Comparison of ENCODE assay signal across 23 cellular contexts in the genomic region with DNA sequence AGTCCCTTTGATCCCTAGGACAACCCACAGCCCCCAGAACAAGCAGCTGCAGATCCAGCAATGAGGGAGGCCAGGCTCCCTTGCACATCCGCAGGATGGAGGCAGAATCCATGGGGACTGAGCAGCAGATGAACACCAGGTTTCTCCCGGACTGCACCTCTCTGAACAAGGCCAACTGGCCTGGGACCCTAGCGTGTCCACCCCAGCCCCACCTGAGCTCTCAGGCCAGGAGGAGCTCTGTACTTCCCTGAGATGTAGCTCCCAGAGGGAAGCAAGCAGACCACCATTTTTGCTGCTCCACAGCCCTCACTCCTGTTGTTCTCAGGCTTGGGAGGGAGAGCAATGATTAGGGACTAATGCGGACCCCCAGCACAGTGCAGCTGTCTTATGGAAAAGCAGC.
"Had no signal": no experiment of that assay in that cellular context is flagged by ENCODE, and none has a peak within 500 bp of the region (broad histone marks: within the 10 kb centered on the region; RNA-seq: fewer than 3 reads in every experiment).

No MANE protein-coding gene starts in this region.

- ATAC-seq: K562 had no signal

- H3K4me1 Mint-ChIP-seq: IgD-negative memory B cell had no signal

- H3K27ac ChIP-seq: HL-60, KMS-11 had no signal

- DNase-seq: Kasumi-1, MM.1S, MV-4-11, NCI-H1048, NCI-H1105, NCI-H1417, NCI-H1436 treated with DMSO at 0.1 percent for 48 hours, NCI-H1694, NCI-H187 treated with DMSO at 0.1 percent for 48 hours, NCI-H2029 treated with DMSO at 0.1 percent for 48 hours, NCI-H2227 treated with DMSO at 0.1 percent for 48 hours, NCI-H446, NCI-H510A, NCI-H524 treated with DMSO at 0.1 percent for 48 hours, NCI-H69, NCI-H774, RPMI8226, SHP77, SK-N-SH had no signal

- H3K36me3 Mint-ChIP-seq: IgD-negative memory B cell had no signal

- H3K9me3 ChIP-seq: SK-N-SH had no signal

- H3K27ac Mint-ChIP-seq: IgD-negative memory B cell had no signal

- H3K4me3 ChIP-seq: K562 had no signal

- H3K4me3 Mint-ChIP-seq: IgD-negative memory B cell had no signal
